ENCODE assay signal across 1 cellular context in the genomic region with DNA sequence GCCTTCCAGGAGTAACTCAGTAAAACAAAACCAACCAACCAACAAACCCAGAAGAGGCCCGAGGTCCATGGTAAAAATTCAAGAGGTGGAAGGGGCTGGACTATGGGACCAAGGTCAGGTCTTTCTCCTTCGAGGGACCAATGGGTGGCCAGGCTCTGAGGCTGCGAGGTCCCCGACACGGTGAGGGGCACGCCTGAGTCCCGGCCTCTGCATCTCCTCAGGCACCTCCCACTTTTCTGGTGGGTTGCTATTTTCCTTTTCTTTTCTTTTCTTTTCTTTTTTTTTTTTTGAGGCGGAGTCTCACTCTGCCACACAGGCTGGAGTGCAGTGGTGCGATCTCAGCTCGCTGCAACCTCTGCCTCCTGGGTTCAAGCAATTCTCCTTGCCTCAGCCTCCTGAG.
A peak's percentile ranks its signal among the peaks of the same experiment; 100 is the strongest.
TF ChIP-seq lines count a peak whose summit lies in the region.

No MANE protein-coding gene starts in this region.

TF ChIP-seq in HepG2, 621 proteins besides CTCF, POLR2A, EP300 and RAD21 (continued from another document):
- TF ChIP-seq HDAC2 (CRISPR knock-in tag; IDR thresholded peaks at IDR 0.05): 0 out of 2 replicates have a peak, but pooled peaks have one; percentile 21
- peak; percentile 26; the same call in 1 of the 2 replicates for TF ChIP-seq ZFX (CRISPR knock-in tag; IDR thresholded peaks at IDR 0.05; ENCODE audit: low read depth)
- TF ChIP-seq YEATS4 (CRISPR knock-in tag; IDR thresholded peaks at IDR 0.05; ENCODE audit: borderline replicate concordance): no peak
- TF ChIP-seq JUND (CRISPR knock-in tag; IDR thresholded peaks at IDR 0.05): no peak
- TF ChIP-seq, protein P1, sequence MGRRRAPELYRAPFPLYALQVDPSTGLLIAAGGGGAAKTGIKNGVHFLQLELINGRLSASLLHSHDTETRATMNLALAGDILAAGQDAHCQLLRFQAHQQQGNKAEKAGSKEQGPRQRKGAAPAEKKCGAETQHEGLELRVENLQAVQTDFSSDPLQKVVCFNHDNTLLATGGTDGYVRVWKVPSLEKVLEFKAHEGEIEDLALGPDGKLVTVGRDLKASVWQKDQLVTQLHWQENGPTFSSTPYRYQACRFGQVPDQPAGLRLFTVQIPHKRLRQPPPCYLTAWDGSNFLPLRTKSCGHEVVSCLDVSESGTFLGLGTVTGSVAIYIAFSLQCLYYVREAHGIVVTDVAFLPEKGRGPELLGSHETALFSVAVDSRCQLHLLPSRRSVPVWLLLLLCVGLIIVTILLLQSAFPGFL (CRISPR knock-in tag; IDR thresholded peaks at IDR 0.05): no peak
- TF ChIP-seq TEAD3 (CRISPR knock-in tag; optimal IDR thresholded peaks at IDR 0.05; ENCODE audit: borderline replicate concordance): no peak
- TF ChIP-seq REXO4 (CRISPR knock-in tag; IDR thresholded peaks at IDR 0.05; ENCODE audit: borderline replicate concordance): no peak
- peak; percentile 21; the same call in 1 of the 2 replicates for TF ChIP-seq TARDBP (CRISPR knock-in tag; IDR thresholded peaks at IDR 0.05)
TF ChIP-seq in HepG2: peak in this region for 14.
